Comparison of ENCODE assay signal across 6 cellular contexts in genomic region chrX:44435047-44435446, GRCh38.
"Had no signal": no experiment of that assay in that cellular context is flagged by ENCODE, and none has a peak within 500 bp of the region (broad histone marks: within the 10 kb centered on the region; RNA-seq: fewer than 3 reads in every experiment).

No MANE protein-coding gene starts in this region.

- H3K27ac ChIP-seq: HL-60 had no signal

- H3K9me3 Mint-ChIP-seq: GM23338 had no signal

- DNase-seq: H9, HCEC 1CT had no signal

- H3K36me3 Mint-ChIP-seq: IgD-negative memory B cell had no signal

- H3K4me2 ChIP-seq: GM23338 had no signal

- ATAC-seq: GM23338, HepG2 had no signal

- H3K4me3 ChIP-seq: GM23338 had no signal

- H3K27ac Mint-ChIP-seq: GM23338, H9, IgD-negative memory B cell had no signal

- H3K4me3 Mint-ChIP-seq: GM23338, H9, IgD-negative memory B cell had no signal

- H2AFZ ChIP-seq: GM23338 had no signal

- H3K4me1 Mint-ChIP-seq: GM23338 had no signal
